In the genomic region with DNA sequence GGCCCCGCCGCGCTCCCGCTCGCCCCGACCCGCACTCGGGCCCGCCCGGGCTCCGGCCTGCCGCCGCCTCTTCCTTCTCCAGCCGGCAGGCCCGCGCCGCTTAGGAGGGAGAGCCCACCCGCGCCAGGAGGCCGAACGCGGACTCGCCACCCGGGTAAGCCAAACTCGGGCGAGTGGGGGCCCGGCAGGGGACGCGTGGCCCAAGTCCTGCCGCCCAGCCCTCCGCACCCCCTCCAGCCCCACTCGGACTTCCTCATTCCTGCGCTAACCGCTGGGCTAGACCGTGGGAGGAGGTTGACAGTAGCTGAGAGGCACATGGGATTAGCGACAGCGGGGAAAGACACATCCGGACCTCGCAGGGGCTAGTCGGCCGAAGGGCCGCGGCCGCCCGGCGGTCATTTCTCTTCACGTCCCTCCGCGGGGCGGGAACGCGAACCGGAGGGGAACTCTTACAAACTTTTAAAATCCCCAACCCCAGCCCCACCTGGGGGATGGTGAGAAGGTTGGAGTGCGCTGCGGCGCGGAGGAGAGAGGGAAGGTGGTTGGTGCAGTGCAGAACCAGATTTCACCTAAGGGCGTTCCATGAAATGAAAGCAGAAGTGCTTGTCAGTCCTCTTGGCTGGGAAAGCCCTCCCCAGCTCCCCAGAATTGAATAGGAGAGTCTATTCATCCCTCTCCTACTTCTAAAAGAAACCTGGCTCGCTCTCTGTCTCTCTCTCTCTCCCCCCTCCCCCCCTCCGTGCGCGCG, we compare ENCODE assay signal across 8 cellular contexts. TPM values are rescaled to one million over a fixed set of nuclear protein-coding genes. Genes with fewer than 3 reads are reported as not detected.
DNase-seq lines count a peak whose midpoint lies in the region; ATAC-seq, FAIRE-seq and TF ChIP-seq lines count a peak whose summit lies in the region.

No MANE protein-coding gene starts in this region.

- CTCF ChIA-PET in A549 (lab: Yijun Ruan, JAX), result interaction anchor here (0.7 to 1.7 kb wide), 4 partner anchors 10 to 365 kb away, joined by 3 to 6 read pairs (median 4); no protein-coding TSS in a partner anchor
- CTCF ChIA-PET in activated CD4-positive, alpha-beta T cell treated with anti-CD3 and anti-CD28 coated beads for 36 hours (lab: Charles Lee), result interaction anchor here (0.6 to 2.1 kb wide), 3 partner anchors 10 to 87 kb away, joined by 3 to 11 read pairs (median 3); no protein-coding TSS in a partner anchor

- DNase-seq in A549 (ENCODE audit: low read depth in 1 of 2, low spot score in 1 of 2) (peak in 1 of 2 experiments; percentile 83), NCI-H2227 (lab: John Stamatoyannopoulos, UW; ENCODE audit: unreplicated experiment) (peak; percentile 70), colonic mucosa (peak; percentile 81), left kidney (ENCODE audit: low read depth, low spot score) (peak; percentile 94)
- peak; percentile 83 for DNase-seq in activated CD4-positive, alpha-beta T cell treated with anti-CD3 and anti-CD28 coated beads for 36 hours
- DNase-seq in stimulated activated CD4-positive, alpha-beta T cell treated with anti-CD3 and anti-CD28 coated beads, Interleukin-2, amount 100 ng/mL, for 4 hours (ENCODE audit: low read depth), result peak; percentile 43

- peak; percentile 44; the same call in 1 of the 2 replicates for TF ChIP-seq POLR2A in A549 (IDR thresholded peaks at IDR 0.05; ENCODE audit: low read length)
- TF ChIP-seq POLR2A in GM18526 (IDR thresholded peaks at IDR 0.05; ENCODE audit: extremely low read depth, insufficient read length), result peak; percentile 44

- 1% methylated on average over 18 of the region's 63 CpGs for WGBS in A549 (ENCODE audit: missing lambda C conversion rate)

- no peak for TF ChIP-seq RAD21 in A549 (conservative IDR thresholded peaks at IDR 0.05 in 1 of 2, IDR thresholded peaks at IDR 0.05 in 1 of 2)

- H3K36me3 Mint-ChIP-seq in activated CD4-positive, alpha-beta T cell treated with anti-CD3 and anti-CD28 coated beads for 36 hours (ENCODE audit: low read depth), result peaks cover 30% of the 10 kb centered on the region

- H3K4me3 Mint-ChIP-seq in activated CD4-positive, alpha-beta T cell treated with anti-CD3 and anti-CD28 coated beads for 36 hours, result peak overlapping the region; percentile 97

- H3K27me3 ChIP-seq in colonic mucosa, result no peaks in the 10 kb centered on the region

- no peak for TF ChIP-seq CTCF in A549 (IDR thresholded peaks at IDR 0.05)
- TF ChIP-seq CTCF in colonic mucosa (IDR thresholded peaks at IDR 0.05), result no peak

- ATAC-seq in A549, result peak; percentile 80 to 82
- ATAC-seq in HG03045 (IDR thresholded peaks at IDR 0.05; ENCODE audit: unreplicated experiment), result peak; percentile 52
- ATAC-seq in activated CD4-positive, alpha-beta T cell treated with anti-CD3 and anti-CD28 coated beads for 36 hours, result peak; percentile 59

- H3K27ac Mint-ChIP-seq in activated CD4-positive, alpha-beta T cell treated with anti-CD3 and anti-CD28 coated beads for 36 hours, result peak overlapping the region; percentile 96

- H3K4me3 ChIP-seq in A549 (peak overlapping the region; percentile 89), colonic mucosa (peak overlapping the region; percentile 69)

- POLR2A ChIA-PET in A549 (lab: Yijun Ruan, JAX), result interaction anchor here (1.4 kb wide), 1 partner anchor 119 kb away, joined by 3 read pairs; no protein-coding TSS in a partner anchor
- POLR2A ChIA-PET in activated CD4-positive, alpha-beta T cell treated with anti-CD3 and anti-CD28 coated beads for 36 hours (lab: Charles Lee), result interaction anchor here (0.6 to 1.0 kb wide), 5 partner anchors 10 to 326 kb away, joined by 3 to 8 read pairs (median 5); a partner anchor contains a TSS

- H3K4me1 ChIP-seq in A549 (peaks cover 26% of the 10 kb centered on the region; the same call in 2 of the 3 replicates), colonic mucosa (peaks cover 4% of the 10 kb centered on the region)

- H3K9ac ChIP-seq in colonic mucosa (ENCODE audit: low read depth in 2 of 2, low read length in 2 of 2), result peak overlapping the region; percentile 95 to 97

- TF ChIP-seq EP300 in A549 (IDR thresholded peaks at IDR 0.05), result no peak

- H3K36me3 ChIP-seq in colonic mucosa, result no peaks in the 10 kb centered on the region

- H3K27ac ChIP-seq in A549 (peak overlapping the region; percentile 97 to 99), colonic mucosa (peak overlapping the region; percentile 95)

- peaks cover 4% of the 10 kb centered on the region for H3K9me3 Mint-ChIP-seq in activated CD4-positive, alpha-beta T cell treated with anti-CD3 and anti-CD28 coated beads for 36 hours (ENCODE audit: low read depth)

- H3K9me3 ChIP-seq in A549 (no peaks in the 10 kb centered on the region), colonic mucosa (no peaks in the 10 kb centered on the region)

- H3K27me3 Mint-ChIP-seq in activated CD4-positive, alpha-beta T cell treated with anti-CD3 and anti-CD28 coated beads for 36 hours, result no peaks in the 10 kb centered on the region

- no peak for FAIRE-seq in A549 (lab: Jason Lieb, UNC)

- intact Hi-C loops in activated CD4-positive, alpha-beta T cell treated with anti-CD3 and anti-CD28 coated beads for 36 hours (cut with DNase I, micrococcal nuclease), result loop anchor here (1.0 to 5.0 kb wide), 14 partner anchors 15 to 1155 kb away; a partner anchor contains a TSS
- intact Hi-C loops in colonic mucosa (cut with DNase I), result loop anchor here (5.0 kb wide), 1 partner anchor 55 kb away; no protein-coding TSS in a partner anchor

- peak overlapping the region; percentile 87 for H3K4me2 ChIP-seq in A549

- peaks cover 31% of the 10 kb centered on the region for H3K4me1 Mint-ChIP-seq in activated CD4-positive, alpha-beta T cell treated with anti-CD3 and anti-CD28 coated beads for 36 hours

TF ChIP-seq in A549, 52 proteins besides CTCF, POLR2A, EP300 and RAD21 (continues in another document):
- TF ChIP-seq, protein P1, sequence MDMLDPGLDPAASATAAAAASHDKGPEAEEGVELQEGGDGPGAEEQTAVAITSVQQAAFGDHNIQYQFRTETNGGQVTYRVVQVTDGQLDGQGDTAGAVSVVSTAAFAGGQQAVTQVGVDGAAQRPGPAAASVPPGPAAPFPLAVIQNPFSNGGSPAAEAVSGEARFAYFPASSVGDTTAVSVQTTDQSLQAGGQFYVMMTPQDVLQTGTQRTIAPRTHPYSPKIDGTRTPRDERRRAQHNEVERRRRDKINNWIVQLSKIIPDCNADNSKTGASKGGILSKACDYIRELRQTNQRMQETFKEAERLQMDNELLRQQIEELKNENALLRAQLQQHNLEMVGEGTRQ (IDR thresholded peaks at IDR 0.05), result no peak
- TF ChIP-seq MAZ (IDR thresholded peaks at IDR 0.05; ENCODE audit: borderline replicate concordance, low read depth, low read length), result no peak
- peak; percentile 43; the same call in 1 of the 2 replicates for TF ChIP-seq PHF8 (IDR thresholded peaks at IDR 0.05; ENCODE audit: borderline replicate concordance, low read depth)
- TF ChIP-seq HEYL (CRISPR knock-in tag; IDR thresholded peaks at IDR 0.05), result no peak
- 0 out of 5 replicates have a peak, but pooled peaks of 1 of the 2 experiments have one; percentile 13 for TF ChIP-seq JUN (IDR thresholded peaks at IDR 0.05)
- TF ChIP-seq, protein P2, sequence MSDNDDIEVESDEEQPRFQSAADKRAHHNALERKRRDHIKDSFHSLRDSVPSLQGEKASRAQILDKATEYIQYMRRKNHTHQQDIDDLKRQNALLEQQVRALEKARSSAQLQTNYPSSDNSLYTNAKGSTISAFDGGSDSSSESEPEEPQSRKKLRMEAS (IDR thresholded peaks at IDR 0.05), result peak; percentile 61
- no peak for TF ChIP-seq BHLHE40 (IDR thresholded peaks at IDR 0.05; ENCODE audit: low read depth, low read length)
- TF ChIP-seq RFX5 (IDR thresholded peaks at IDR 0.05), result no peak
- TF ChIP-seq, protein P3, sequence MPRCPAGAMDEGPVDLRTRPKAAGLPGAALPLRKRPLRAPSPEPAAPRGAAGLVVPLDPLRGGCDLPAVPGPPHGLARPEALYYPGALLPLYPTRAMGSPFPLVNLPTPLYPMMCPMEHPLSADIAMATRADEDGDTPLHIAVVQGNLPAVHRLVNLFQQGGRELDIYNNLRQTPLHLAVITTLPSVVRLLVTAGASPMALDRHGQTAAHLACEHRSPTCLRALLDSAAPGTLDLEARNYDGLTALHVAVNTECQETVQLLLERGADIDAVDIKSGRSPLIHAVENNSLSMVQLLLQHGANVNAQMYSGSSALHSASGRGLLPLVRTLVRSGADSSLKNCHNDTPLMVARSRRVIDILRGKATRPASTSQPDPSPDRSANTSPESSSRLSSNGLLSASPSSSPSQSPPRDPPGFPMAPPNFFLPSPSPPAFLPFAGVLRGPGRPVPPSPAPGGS (IDR thresholded peaks at IDR 0.05), result no peak
- TF ChIP-seq HDAC2 (IDR thresholded peaks at IDR 0.05), result no peak
- no peak for TF ChIP-seq ZSCAN20 (CRISPR knock-in tag; IDR thresholded peaks at IDR 0.05)
- TF ChIP-seq, protein P4, sequence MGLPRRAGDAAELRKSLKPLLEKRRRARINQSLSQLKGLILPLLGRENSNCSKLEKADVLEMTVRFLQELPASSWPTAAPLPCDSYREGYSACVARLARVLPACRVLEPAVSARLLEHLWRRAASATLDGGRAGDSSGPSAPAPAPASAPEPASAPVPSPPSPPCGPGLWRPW (IDR thresholded peaks at IDR 0.05), result no peak
- no peak; the same call in 1 of the 2 replicates for TF ChIP-seq MYC (IDR thresholded peaks at IDR 0.05; ENCODE audit: borderline replicate concordance, low read length)
- TF ChIP-seq, protein P5, sequence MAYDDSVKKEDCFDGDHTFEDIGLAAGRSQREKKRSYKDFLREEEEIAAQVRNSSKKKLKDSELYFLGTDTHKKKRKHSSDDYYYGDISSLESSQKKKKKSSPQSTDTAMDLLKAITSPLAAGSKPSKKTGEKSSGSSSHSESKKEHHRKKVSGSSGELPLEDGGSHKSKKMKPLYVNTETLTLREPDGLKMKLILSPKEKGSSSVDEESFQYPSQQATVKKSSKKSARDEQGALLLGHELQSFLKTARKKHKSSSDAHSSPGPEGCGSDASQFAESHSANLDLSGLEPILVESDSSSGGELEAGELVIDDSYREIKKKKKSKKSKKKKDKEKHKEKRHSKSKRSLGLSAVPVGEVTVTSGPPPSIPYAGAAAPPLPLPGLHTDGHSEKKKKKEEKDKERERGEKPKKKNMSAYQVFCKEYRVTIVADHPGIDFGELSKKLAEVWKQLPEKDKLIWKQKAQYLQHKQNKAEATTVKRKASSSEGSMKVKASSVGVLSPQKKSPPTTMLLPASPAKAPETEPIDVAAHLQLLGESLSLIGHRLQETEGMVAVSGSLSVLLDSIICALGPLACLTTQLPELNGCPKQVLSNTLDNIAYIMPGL (CRISPR knock-in tag; IDR thresholded peaks at IDR 0.05; ENCODE audit: borderline replicate concordance), result 0 out of 2 replicates have a peak, but pooled peaks have one; percentile 19
- no peak for TF ChIP-seq SREBF2 (IDR thresholded peaks at IDR 0.05)

RNA-seq across cellular contexts. Expression of a gene that starts 0.7 kb away (rescaled TPM):
- polyA plus RNA-seq in A549 (2011; rRNA removed) (18.3 and 19.3 TPM in 2 replicates), A549 (2017; fragmentation: RNase III; extraction: RNeasy Plus Mini Kit Qiagen cat#74134 plus additional on column Dnase treatment) (15.2 to 18.0 TPM (median 16.8 TPM) in 3 replicates)
- polyA plus RNA-seq in A549 (2012; cell fraction: cytosol; rRNA removed), result 12.0 and 14.3 TPM in 2 replicates
- polyA plus RNA-seq in A549 (2012; cell fraction: nucleus; rRNA removed), result 17.6 and 20.6 TPM in 2 replicates
- polyA minus RNA-seq in A549 (2011; rRNA and poly(A)+ RNA removed), result 22.6 and 28.2 TPM in 2 replicates
- total RNA-seq in activated CD4-positive, alpha-beta T cell treated with anti-CD3 and anti-CD28 coated beads for 36 hours, result 100 to 1,000 TPM; 167 to 174 TPM
- 10 to 100 TPM; 57.6 to 61.6 TPM for total RNA-seq in colonic mucosa
